Comparison of ENCODE assay signal across 8 cellular contexts in genomic region chr11:72308226-72309073, GRCh38.
A peak's percentile ranks its signal among the peaks of the same experiment; 100 is the strongest.
DNase-seq lines count a peak whose midpoint lies in the region; ATAC-seq lines count a peak whose summit lies in the region.

No MANE protein-coding gene starts in this region.

- CTCF ChIA-PET in activated naive CD4-positive, alpha-beta T cell treated with anti-CD3 and anti-CD28 coated beads for 36 hours (lab: Charles Lee): no interaction called here

- DNase-seq in AG20443 (ENCODE audit: low spot score): peak; percentile 78
- DNase-seq in HT1080 (ENCODE audit: low read depth): peak; percentile 91
- DNase-seq in SHP77 (lab: John Stamatoyannopoulos, UW): peak; percentile 80 to 87
- DNase-seq in hepatic stellate cell (ENCODE audit: low spot score): peak; percentile 96
- DNase-seq in activated CD4-positive, CD25-positive, alpha-beta regulatory T cell (lab: John Stamatoyannopoulos, UW): no peak
- DNase-seq in activated naive CD4-positive, alpha-beta T cell treated with anti-CD3 and anti-CD28 coated beads for 36 hours: no peak

- H3K4me1 Mint-ChIP-seq in activated naive CD4-positive, alpha-beta T cell treated with anti-CD3 and anti-CD28 coated beads for 36 hours (ENCODE audit: low read depth): no peaks in the 10 kb centered on the region

- H3K27me3 Mint-ChIP-seq in activated naive CD4-positive, alpha-beta T cell treated with anti-CD3 and anti-CD28 coated beads for 36 hours (ENCODE audit: low read depth): no peaks in the 10 kb centered on the region

- no peaks in the 10 kb centered on the region for H3K9me3 Mint-ChIP-seq in activated naive CD4-positive, alpha-beta T cell treated with anti-CD3 and anti-CD28 coated beads for 36 hours

- no peak overlapping the region for H3K4me3 Mint-ChIP-seq in activated naive CD4-positive, alpha-beta T cell treated with anti-CD3 and anti-CD28 coated beads for 36 hours

- H3K27ac Mint-ChIP-seq in activated naive CD4-positive, alpha-beta T cell treated with anti-CD3 and anti-CD28 coated beads for 36 hours: no peak overlapping the region

- ATAC-seq in GM21367 (IDR thresholded peaks at IDR 0.05; ENCODE audit: unreplicated experiment) (no peak), HG02588 (IDR thresholded peaks at IDR 0.05; ENCODE audit: unreplicated experiment) (no peak)

- intact Hi-C loops in activated naive CD4-positive, alpha-beta T cell treated with anti-CD3 and anti-CD28 coated beads for 36 hours (cut with micrococcal nuclease): no loop called here

- no peaks in the 10 kb centered on the region for H3K36me3 Mint-ChIP-seq in activated naive CD4-positive, alpha-beta T cell treated with anti-CD3 and anti-CD28 coated beads for 36 hours (ENCODE audit: low read depth)

Comparison
In these comparisons a context has a peak if more than half of its experiments do, and no peak if none do; other contexts are left out.
1. DNase-seq: peak in AG20443 (single experiment), HT1080 (single experiment), SHP77 (2 of 2) and hepatic stellate cell (single experiment); none in activated CD4-positive, CD25-positive, alpha-beta regulatory T cell (0 of 4) and activated naive CD4-positive, alpha-beta T cell treated with anti-CD3 and anti-CD28 coated beads for 36 hours (single experiment).